ENCODE assay signal across 6 cellular contexts in genomic region chr2:59827677-59828076, GRCh38.
"Had no signal": no experiment of that assay in that cellular context is flagged by ENCODE, and none has a peak within 500 bp of the region (broad histone marks: within the 10 kb centered on the region; RNA-seq: fewer than 3 reads in every experiment).

No MANE protein-coding gene starts in this region.

- H3K4me3 ChIP-seq: GM23338, K562 had no signal

- H3K27ac ChIP-seq: HL-60 had no signal

- DNase-seq: H9, HCEC 1CT, IMR-90 had no signal

- ATAC-seq: GM23338, K562 had no signal
